In the genomic region with DNA sequence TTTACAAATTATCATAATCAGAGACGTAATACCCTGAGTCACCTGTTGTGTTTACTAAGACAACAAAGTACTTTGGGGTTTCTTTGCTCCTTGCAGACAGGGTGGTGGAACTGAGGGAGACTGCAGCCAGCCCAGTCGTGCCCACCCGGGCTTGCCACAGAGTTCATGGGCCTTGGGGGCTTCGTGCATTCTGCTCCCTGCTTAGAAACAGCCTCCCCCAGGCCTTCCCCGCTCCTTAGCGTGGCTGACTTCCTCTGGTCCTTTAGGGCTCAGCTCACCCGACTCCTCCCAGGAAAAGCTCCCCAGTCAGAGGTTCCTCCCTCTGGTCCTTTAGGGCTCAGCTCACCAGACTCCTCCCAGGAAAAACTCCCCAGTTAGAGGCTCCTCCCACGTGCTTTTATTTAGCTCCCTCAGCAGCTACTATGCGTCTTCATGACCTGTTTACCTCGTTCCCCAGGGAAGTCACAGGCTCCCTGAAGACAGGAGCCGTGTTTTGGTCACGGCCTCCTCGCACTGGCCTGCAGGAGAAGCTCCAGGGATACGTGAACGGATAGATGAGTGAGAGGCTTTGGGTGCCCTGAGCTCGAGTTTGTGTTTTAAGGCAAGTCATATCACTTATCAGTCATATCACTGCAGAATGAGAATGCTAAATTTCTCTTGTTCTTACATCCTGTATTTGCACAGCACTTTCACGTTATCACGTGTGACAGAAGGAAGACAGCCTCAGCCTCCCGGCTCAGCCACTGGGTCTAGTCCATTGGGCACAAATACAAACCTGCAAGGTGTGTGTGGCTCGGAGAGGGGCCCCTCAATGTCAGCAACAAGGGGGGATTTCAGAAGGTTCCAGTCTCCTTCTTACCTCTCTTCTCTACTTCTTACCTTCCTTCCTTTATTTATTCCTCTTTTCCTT, we compare ENCODE assay signal across 8 cellular contexts. TPM values are rescaled to one million over a fixed set of nuclear protein-coding genes. Genes with fewer than 3 reads are reported as not detected.
DNase-seq lines count a peak whose midpoint lies in the region; ATAC-seq, FAIRE-seq and TF ChIP-seq lines count a peak whose summit lies in the region.
"Had no signal": no experiment of that assay in that cellular context is flagged by ENCODE, and none has a peak within 500 bp of the region (broad histone marks: within the 10 kb centered on the region; RNA-seq: fewer than 3 reads in every experiment).

No MANE protein-coding gene starts in this region.

- intact Hi-C loops in body of pancreas (cut with DNase I), result no loop called here

- no peak overlapping the region for H3K27ac Mint-ChIP-seq in WTC11

- no peaks in the 10 kb centered on the region for H3K4me1 ChIP-seq in body of pancreas

- H3K4me1 Mint-ChIP-seq in WTC11, result peaks cover 31% of the 10 kb centered on the region

- TF ChIP-seq POLR2A in body of pancreas (IDR thresholded peaks at IDR 0.05), result no peak

- no peaks in the 10 kb centered on the region; the same call in 1 of the 2 replicates for H3K27me3 Mint-ChIP-seq in WTC11 (ENCODE audit: low read depth)

- H3K4me3 ChIP-seq in body of pancreas, result no peak overlapping the region

- peak; percentile 18 for FAIRE-seq in GM19239 (lab: Jason Lieb, UNC)

- H3K9me3 ChIP-seq in body of pancreas, result no peaks in the 10 kb centered on the region

- POLR2A ChIA-PET in WTC11 (lab: Charles Lee), result interaction anchor here (1.0 kb wide), 1 partner anchor 20 kb away, joined by 3 read pairs; no protein-coding TSS in a partner anchor

- CTCF ChIA-PET in WTC11 (lab: Charles Lee), result interaction anchor here (1.0 to 1.6 kb wide), 2 partner anchors 170 to 196 kb away, joined by 3 to 4 read pairs; no protein-coding TSS in a partner anchor

- WGBS in body of pancreas, 2 donors, result 48 to 65% methylated on average over 19 to 20 of the region's 20 CpGs

- no peaks in the 10 kb centered on the region for H3K36me3 ChIP-seq in body of pancreas (replicated peaks in 1 of 2; ENCODE audit: insufficient read depth in 1 of 2, low read depth in 2 of 2)

- H3K4me3 Mint-ChIP-seq in WTC11, result no peak overlapping the region

- DNase-seq in GM19239 (ENCODE audit: insufficient read length, low spot score), result no peak
- DNase-seq in WTC11 (ENCODE audit: low spot score), result peak; percentile 28
- peak; percentile 2 for DNase-seq in kidney tubule cell (ENCODE audit: low spot score)
- DNase-seq in NCI-H446 (lab: John Stamatoyannopoulos, UW), result no peak
- DNase-seq in body of pancreas, result no peak

- ATAC-seq in HG03196 (IDR thresholded peaks at IDR 0.05; ENCODE audit: unreplicated experiment) (peak; percentile 52), WTC11 (peak; percentile 99), HG02588 (IDR thresholded peaks at IDR 0.05; ENCODE audit: unreplicated experiment) (no peak), body of pancreas (no peak)

- no peaks in the 10 kb centered on the region for H3K9me3 Mint-ChIP-seq in WTC11

- TF ChIP-seq CTCF in WTC11 (IDR thresholded peaks at IDR 0.05), result no peak
- no peak for TF ChIP-seq CTCF in body of pancreas (IDR thresholded peaks at IDR 0.05)

- no peaks in the 10 kb centered on the region for H3K36me3 Mint-ChIP-seq in WTC11

- H3K27ac ChIP-seq in body of pancreas, result no peak overlapping the region

- no peaks in the 10 kb centered on the region for H3K27me3 ChIP-seq in body of pancreas

TF ChIP-seq in WTC11, 78 proteins besides CTCF, POLR2A, EP300 and RAD21:
- TF ChIP-seq GTF2I (CRISPR knock-in tag; conservative IDR thresholded peaks at IDR 0.05), result no peak
- no peak for TF ChIP-seq ETV6 (CRISPR knock-in tag; IDR thresholded peaks at IDR 0.05)
- peak; percentile 81 for TF ChIP-seq ZNF263 (CRISPR knock-in tag; IDR thresholded peaks at IDR 0.05; ENCODE audit: low read depth)

RNA-seq across cellular contexts. Expression of a gene that starts 52.7 kb away (rescaled TPM):
- total RNA-seq in WTC11 (2021) (7.5 to 7.8 TPM (median 7.6 TPM) in 3 replicates), body of pancreas (10 to 100 TPM; 10.9 to 18.2 TPM)
- total RNA-seq: RPMI7951 had no signal

Comparison
In these comparisons a context has a peak if more than half of its experiments do, and no peak if none do; other contexts are left out.
1. DNase-seq: peak in WTC11 (single experiment) and kidney tubule cell (single experiment); none in GM19239 (single experiment), NCI-H446 (0 of 2) and body of pancreas (0 of 4).
2. ATAC-seq: peak in HG03196 (single experiment) and WTC11 (single experiment); none in HG02588 (single experiment) and body of pancreas (single experiment).